15 cellular contexts compared by ENCODE assay signal in the genomic region with DNA sequence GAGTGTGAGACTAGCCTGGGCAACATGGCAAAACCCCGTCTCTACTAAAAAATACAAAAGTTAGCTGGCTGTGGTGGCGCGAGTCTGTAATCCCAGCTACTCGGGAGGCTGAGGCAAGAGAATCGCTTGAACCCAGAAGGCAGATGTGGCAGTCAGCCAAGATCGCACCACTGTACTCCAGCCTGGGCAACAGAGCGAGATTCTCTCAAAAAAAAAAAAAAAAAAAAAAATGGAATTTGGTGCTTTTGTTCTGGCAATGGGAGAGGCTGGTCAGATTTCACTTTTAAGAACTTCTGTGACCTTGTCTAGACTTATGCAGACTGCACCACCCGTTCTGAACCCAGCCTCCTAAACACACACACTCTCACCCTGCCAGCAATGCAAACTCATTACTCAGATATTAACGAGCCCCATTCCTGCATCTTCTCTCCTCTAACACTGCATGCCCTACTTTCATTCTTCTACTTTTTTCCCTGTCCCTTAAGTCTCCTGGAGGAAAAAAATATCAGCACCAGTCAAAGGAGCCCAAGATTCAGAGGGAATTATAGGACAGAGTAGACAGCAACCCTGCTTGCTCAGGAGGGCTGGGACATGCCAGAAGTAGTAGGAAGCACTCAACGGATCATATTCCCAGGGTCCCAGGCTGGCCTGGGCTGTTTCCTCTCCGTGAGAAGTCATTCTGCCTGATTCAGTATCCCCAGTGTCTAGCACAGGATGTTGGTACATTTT. TPM values are rescaled to one million over a fixed set of nuclear protein-coding genes. Genes with fewer than 3 reads are reported as not detected.
A peak's percentile ranks its signal among the peaks of the same experiment; 100 is the strongest.
DNase-seq lines count a peak whose midpoint lies in the region; ATAC-seq and TF ChIP-seq lines count a peak whose summit lies in the region.
"Had no signal": no experiment of that assay in that cellular context is flagged by ENCODE, and none has a peak within 500 bp of the region (broad histone marks: within the 10 kb centered on the region; RNA-seq: fewer than 3 reads in every experiment).

No MANE protein-coding gene starts in this region.

- WGBS in stomach, 5 donors, result 59 to 73% (median 62%) methylated on average over 11 of the region's 11 CpGs

- H3K4me1 ChIP-seq in ascending aorta, result peaks cover 12 to 58% of the 10 kb centered on the region in 2 donors
- H3K4me1 ChIP-seq in stomach, result peaks cover 16 to 78% (median 53%) of the 10 kb centered on the region in 4 donors
- H3K4me1 ChIP-seq in HAP-1, result peaks cover 11% of the 10 kb centered on the region

- no peak for TF ChIP-seq EP300 in stomach (IDR thresholded peaks at IDR 0.05)

- no peak for TF ChIP-seq POLR2A in stomach (IDR thresholded peaks at IDR 0.05)

- H3K36me3 ChIP-seq in ascending aorta, result peaks cover 10 to 14% of the 10 kb centered on the region in 2 donors
- H3K36me3 ChIP-seq in stomach, result peaks cover 8 to 15% (median 14%) of the 10 kb centered on the region in 4 donors
- no peaks in the 10 kb centered on the region for H3K36me3 ChIP-seq in HAP-1 (replicated peaks)

- H3K4me1 Mint-ChIP-seq in stimulated activated naive CD8-positive, alpha-beta T cell treated with anti-CD3 and anti-CD28 coated beads, Interleukin-15, amount 100 ng/mL, for 72 hours, result peaks cover 24% of the 10 kb centered on the region
- H3K4me1 Mint-ChIP-seq: stimulated activated memory B cell treated with anti-CD40 and anti-IgM and Interleukin-4, amounts not matched to agents 10 μg/mL and 1 μg/mL and 100 μg/mL, for 72 hours had no signal

- DNase-seq in ELR (ENCODE audit: low read depth), result peak; percentile 66
- no peak for DNase-seq in ascending aorta (ENCODE audit: low spot score in 2 of 2)
- peak; percentile 16 for DNase-seq in iris pigment epithelial cell (ENCODE audit: low read depth)
- DNase-seq in stomach, result no peak
- no peak for DNase-seq in stimulated activated naive CD8-positive, alpha-beta T cell treated with anti-CD3 and anti-CD28 coated beads, Interleukin-15, amount 100 ng/mL, for 72 hours
- no peak for DNase-seq in HuH-7 (ENCODE audit: low spot score)
- DNase-seq in HAP-1 (ENCODE audit: low spot score in 2 of 2), result no peak
- DNase-seq: activated CD4-positive, CD25-positive, alpha-beta regulatory T cell; CD4-positive, CD25-positive, alpha-beta regulatory T cell; KG1; NCI-H2107; SK-N-SH; stimulated activated CD4-positive, alpha-beta T cell treated with anti-CD3 and anti-CD28 coated beads, Interleukin-4, amount 100 ng/mL, for 1 hour had no signal

- no peaks in the 10 kb centered on the region for H3K27me3 ChIP-seq in ascending aorta
- peaks cover 0 to 7% (median 0%) of the 10 kb centered on the region in 3 donors for H3K27me3 ChIP-seq in stomach
- H3K27me3 ChIP-seq in HAP-1 (ENCODE audit: low read depth), result no peaks in the 10 kb centered on the region

- H3K4me3 ChIP-seq in ascending aorta (peak overlapping the region in 1 of 2 donors; percentile 13), stomach (no peak overlapping the region), HAP-1 (no peak overlapping the region)

- H3K27ac ChIP-seq in ascending aorta (peak overlapping the region; percentile 84 to 93), stomach (peak overlapping the region; percentile 31 to 90 (median 62))

- TF ChIP-seq CTCF in ascending aorta (IDR thresholded peaks at IDR 0.05) (no peak), stomach (IDR thresholded peaks at IDR 0.05) (no peak)

- peaks cover 5 to 7% of the 10 kb centered on the region in 2 donors for H3K9me3 Mint-ChIP-seq in stimulated activated naive CD8-positive, alpha-beta T cell treated with anti-CD3 and anti-CD28 coated beads, Interleukin-15, amount 100 ng/mL, for 72 hours

- no peaks in the 10 kb centered on the region for H3K9me3 ChIP-seq in ascending aorta
- no peaks in the 10 kb centered on the region for H3K9me3 ChIP-seq in stomach
- no peaks in the 10 kb centered on the region for H3K9me3 ChIP-seq in HAP-1
- H3K9me3 ChIP-seq: SK-N-SH had no signal

- H3K27me3 Mint-ChIP-seq in stimulated activated naive CD8-positive, alpha-beta T cell treated with anti-CD3 and anti-CD28 coated beads, Interleukin-15, amount 100 ng/mL, for 72 hours, result no peaks in the 10 kb centered on the region

- intact Hi-C loops in ascending aorta (cut with DNase I) (loop anchor here (2.0 kb wide), 1 partner anchor 47 kb away; no protein-coding TSS in a partner anchor), stomach (cut with DNase I; ENCODE audit: low total_unique reads) (no loop called here)

- ATAC-seq in stimulated activated naive CD8-positive, alpha-beta T cell treated with anti-CD3 and anti-CD28 coated beads, Interleukin-15, amount 100 ng/mL, for 72 hours, result no peak
- ATAC-seq in HG03521 (IDR thresholded peaks at IDR 0.05; ENCODE audit: unreplicated experiment), result no peak
- ATAC-seq: stimulated activated memory B cell treated with anti-CD40 and anti-IgM and Interleukin-4, amounts not matched to agents 10 μg/mL and 1 μg/mL and 100 μg/mL, for 72 hours had no signal

- H3K4me3 Mint-ChIP-seq in stimulated activated naive CD8-positive, alpha-beta T cell treated with anti-CD3 and anti-CD28 coated beads, Interleukin-15, amount 100 ng/mL, for 72 hours, result no peak overlapping the region
- H3K4me3 Mint-ChIP-seq: CD4-positive, CD25-positive, alpha-beta regulatory T cell; stimulated activated memory B cell treated with anti-CD40 and anti-IgM and Interleukin-4, amounts not matched to agents 10 μg/mL and 1 μg/mL and 100 μg/mL, for 72 hours had no signal

- no peak overlapping the region for H3K27ac Mint-ChIP-seq in stimulated activated naive CD8-positive, alpha-beta T cell treated with anti-CD3 and anti-CD28 coated beads, Interleukin-15, amount 100 ng/mL, for 72 hours
- H3K27ac Mint-ChIP-seq: stimulated activated memory B cell treated with anti-CD40 and anti-IgM and Interleukin-4, amounts not matched to agents 10 μg/mL and 1 μg/mL and 100 μg/mL, for 72 hours had no signal

- in situ Hi-C loops in HAP-1 (cut with MboI; ENCODE audit: low sequenced_read_pairs), result no loop called here

RNA-seq across cellular contexts. Expression of a gene that starts 4.4 kb away (rescaled TPM):
- total RNA-seq in ascending aorta, result 45.4 TPM
- total RNA-seq in stomach, result 10 to 100 TPM in 3 of 5 donors, 1 to 10 TPM in 2; 4.0 to 15.4 (median 13.6) TPM
- polyA plus RNA-seq in stomach, result 10 to 100 TPM in 1 of 3 donors, 1 to 10 TPM in 2; 6.3 to 11.3 (median 8.7) TPM

Comparison
In these comparisons a context has a peak if more than half of its experiments do, and no peak if none do; other contexts are left out.
1. DNase-seq: peak in ELR (single experiment) and iris pigment epithelial cell (single experiment); none in ascending aorta (0 of 2), stomach (single experiment), stimulated activated naive CD8-positive, alpha-beta T cell treated with anti-CD3 and anti-CD28 coated beads, Interleukin-15, amount 100 ng/mL, for 72 hours (0 of 2), HuH-7 (single experiment) and HAP-1 (0 of 2).